In the genomic region with DNA sequence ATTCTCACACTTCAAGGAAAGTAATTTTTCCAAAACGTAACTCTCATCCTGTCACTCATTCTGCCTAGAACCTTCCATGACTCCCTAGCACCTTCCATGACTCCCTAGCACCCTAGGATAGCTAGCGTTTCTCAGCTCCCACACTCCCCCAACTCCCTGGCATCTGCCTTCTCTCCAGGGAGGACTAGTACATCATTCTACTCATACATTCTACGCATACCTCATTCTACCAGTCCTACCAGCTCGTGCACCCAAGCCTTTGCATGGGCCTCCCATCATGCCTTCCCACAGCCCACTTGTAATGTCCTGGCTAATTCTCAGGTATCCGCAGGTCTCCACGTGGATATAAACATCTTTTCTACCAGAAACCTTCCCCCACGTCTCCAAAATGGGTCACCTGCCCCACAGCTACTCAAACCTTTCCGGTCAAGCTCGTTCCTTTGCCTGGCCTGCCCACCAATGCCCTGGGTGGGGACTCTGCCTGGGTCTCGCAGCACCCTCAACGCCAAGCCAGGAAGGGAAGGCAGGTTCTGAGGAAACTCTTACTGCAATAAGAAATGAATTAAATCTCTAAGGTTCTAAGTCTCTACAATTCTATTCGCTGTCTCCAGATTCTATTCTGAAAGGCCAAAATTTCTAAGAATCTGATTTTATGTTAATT, we compare ENCODE assay signal across 8 cellular contexts. TPM values are rescaled to one million over a fixed set of nuclear protein-coding genes. Genes with fewer than 3 reads are reported as not detected.
DNase-seq lines count a peak whose midpoint lies in the region; ATAC-seq and TF ChIP-seq lines count a peak whose summit lies in the region.

No MANE protein-coding gene starts in this region.

- H3K36me3 ChIP-seq in DOHH2 (ENCODE audit: control insufficient read depth, low read length) (no peaks in the 10 kb centered on the region), SJSA1 (no peaks in the 10 kb centered on the region; the same call in 1 of the 2 replicates), esophagus squamous epithelium (peaks cover 0 to under 1% (median 0%) of the 10 kb centered on the region in 3 donors)

- peaks cover 10% of the 10 kb centered on the region; the same call in 1 of the 2 replicates for H3K27me3 ChIP-seq in DOHH2 (ENCODE audit: control insufficient read depth, low read length)
- H3K27me3 ChIP-seq in SJSA1 (replicated peaks), result no peaks in the 10 kb centered on the region
- no peaks in the 10 kb centered on the region for H3K27me3 ChIP-seq in esophagus squamous epithelium

- no peak for ATAC-seq in HG02981 (IDR thresholded peaks at IDR 0.05; ENCODE audit: unreplicated experiment)

- H3K4me1 Mint-ChIP-seq in progenitor cell of endocrine pancreas (ENCODE audit: low read depth), result peaks cover 19% of the 10 kb centered on the region

- H4K20me1 ChIP-seq in DOHH2 (ENCODE audit: control insufficient read depth, insufficient read depth, low read depth, low read length), result no peaks in the 10 kb centered on the region

- peak overlapping the region; percentile 77 for H3K27ac Mint-ChIP-seq in progenitor cell of endocrine pancreas

- H3K27me3 Mint-ChIP-seq in progenitor cell of endocrine pancreas, result no peaks in the 10 kb centered on the region

- peaks cover 16% of the 10 kb centered on the region for H3K4me1 ChIP-seq in DOHH2 (ENCODE audit: control insufficient read depth, low read length)
- peaks cover 25% of the 10 kb centered on the region for H3K4me1 ChIP-seq in SJSA1 (replicated peaks)
- H3K4me1 ChIP-seq in esophagus squamous epithelium, result peaks cover 12 to 57% (median 27%) of the 10 kb centered on the region in 3 donors

- peaks cover 6% of the 10 kb centered on the region for H3K79me2 ChIP-seq in DOHH2 (ENCODE audit: control insufficient read depth, low read length)

- DNase-seq in SJSA1 (ENCODE audit: low read depth in 1 of 2, low spot score in 2 of 2) (peak in 1 of 2 experiments; percentile 2), esophagus squamous epithelium (lab: John Stamatoyannopoulos, UW) (no peak), progenitor cell of endocrine pancreas (ENCODE audit: low spot score, unreplicated experiment) (no peak), RKO (ENCODE audit: low spot score) (no peak), epidermal melanocyte (ENCODE audit: insufficient read length, low spot score) (no peak), COLO829 (ENCODE audit: low spot score) (no peak)

- H3K9me3 Mint-ChIP-seq in progenitor cell of endocrine pancreas (ENCODE audit: low read depth), result no peaks in the 10 kb centered on the region

- H3F3A ChIP-seq in DOHH2 (ENCODE audit: control insufficient read depth, insufficient read depth), result no peaks in the 10 kb centered on the region

- peaks cover 1% of the 10 kb centered on the region for H3K36me3 Mint-ChIP-seq in progenitor cell of endocrine pancreas (ENCODE audit: insufficient read depth)

- H3K27ac ChIP-seq in DOHH2 (ENCODE audit: low read depth, low read length), result no peak overlapping the region
- no peak overlapping the region for H3K27ac ChIP-seq in SJSA1
- peak overlapping the region in 3 of 4 donors; percentile 24 to 86 (median 80) for H3K27ac ChIP-seq in esophagus squamous epithelium

- 51 to 52% methylated on average over 9 to 12 of the region's 12 CpGs for WGBS in esophagus squamous epithelium, 2 donors

- peak overlapping the region; percentile 73 for H3K4me3 Mint-ChIP-seq in progenitor cell of endocrine pancreas (ENCODE audit: low read depth)

- no peaks in the 10 kb centered on the region for H3K9me2 ChIP-seq in DOHH2 (replicated peaks; ENCODE audit: control insufficient read depth, low read length)

- H3K9me3 ChIP-seq in DOHH2 (ENCODE audit: control insufficient read depth, insufficient read depth, low read length), result peaks cover 6% of the 10 kb centered on the region
- H3K9me3 ChIP-seq in SJSA1 (replicated peaks), result peaks cover 12% of the 10 kb centered on the region; the same call in 1 of the 2 replicates
- H3K9me3 ChIP-seq in esophagus squamous epithelium, result no peaks in the 10 kb centered on the region

- peak overlapping the region; percentile 67 for H3K4me2 ChIP-seq in DOHH2 (ENCODE audit: low read length)

- intact Hi-C loops in esophagus squamous epithelium (cut with DNase I), result loop anchor here (10.0 kb wide), 1 partner anchor 481 kb away; no protein-coding TSS in a partner anchor

- no peak for TF ChIP-seq POLR2A in esophagus squamous epithelium (IDR thresholded peaks at IDR 0.05)

- H3K4me3 ChIP-seq in DOHH2 (ENCODE audit: low read length) (peak overlapping the region; percentile 68), SJSA1 (peak overlapping the region; percentile 71), esophagus squamous epithelium (peak overlapping the region; percentile 58 to 89 (median 74))

- TF ChIP-seq CTCF in DOHH2 (IDR thresholded peaks at IDR 0.05; ENCODE audit: low read depth, low read length, poor library complexity, severe bottlenecking), result no peak
- TF ChIP-seq CTCF in esophagus squamous epithelium (IDR thresholded peaks at IDR 0.05), result no peak
- TF ChIP-seq CTCF in progenitor cell of endocrine pancreas (IDR thresholded peaks at IDR 0.05; ENCODE audit: unreplicated experiment), result no peak

RNA-seq across cellular contexts. Expression of a gene that starts 0.9 kb away (rescaled TPM):
- 8.4 and 9.6 TPM in 2 replicates for total RNA-seq in SJSA1 (2014; rRNA removed; shearing (Covaris generic))
- total RNA-seq in esophagus squamous epithelium, result 10 to 100 TPM; 11.0 to 21.7 (median 15.3) TPM
- total RNA-seq in progenitor cell of endocrine pancreas, result 39.7 TPM in 2 replicates

RNA-seq across cellular contexts. Expression of a gene that starts 12.0 kb away (rescaled TPM):
- 0.22 and 0.74 TPM in 2 replicates for total RNA-seq in SJSA1 (2014; rRNA removed; shearing (Covaris generic))
- total RNA-seq in esophagus squamous epithelium (10 to 100 TPM; 17.5 to 25.9 (median 21.1) TPM), progenitor cell of endocrine pancreas (12.9 and 15.9 TPM in 2 replicates)

Comparison
In these comparisons a context has a peak if more than half of its experiments do, and no peak if none do; other contexts are left out.
1. H3K27ac ChIP-seq: peak in esophagus squamous epithelium (3 of 4); none in DOHH2 (single experiment) and SJSA1 (single experiment).
2. Peak in every context shown above with its lines, with median percentiles within 50 percentile points of each other: H3K4me3 ChIP-seq.